8 cellular contexts compared by ENCODE assay signal in genomic region chr2:24359129-24359528, GRCh38. TPM values are rescaled to one million over a fixed set of nuclear protein-coding genes. Genes with fewer than 3 reads are reported as not detected.
DNase-seq lines count a peak whose midpoint lies in the region; ATAC-seq and TF ChIP-seq lines count a peak whose summit lies in the region.

No MANE protein-coding gene starts in this region.

- intact Hi-C loops in OCI-LY7 (cut with micrococcal nuclease; ENCODE audit: unreplicated experiment): no loop called here

- CTCF ChIA-PET in OCI-LY7 (lab: Charles Lee; ENCODE audit: unreplicated experiment): interaction anchor here (1.1 kb wide), 1 partner anchor 31 kb away, joined by 3 read pairs; no protein-coding TSS in a partner anchor

- H4K20me1 ChIP-seq in OCI-LY7 (ENCODE audit: insufficient read depth, low read length): peaks cover 18% of the 10 kb centered on the region; the same call in 1 of the 2 replicates

- H4K8ac ChIP-seq in trophoblast cell (ENCODE audit: low read depth, low read length): no peak overlapping the region

- H2BK12ac ChIP-seq in trophoblast cell (ENCODE audit: low read length): no peak overlapping the region

- H2AFZ ChIP-seq in OCI-LY7 (ENCODE audit: low read length) (peak overlapping the region; percentile 99; the same call in 1 of the 2 replicates), trophoblast cell (ENCODE audit: insufficient read depth, low read length, poor library complexity) (no peak overlapping the region)

- H3K27me3 ChIP-seq in trophoblast cell (ENCODE audit: insufficient read depth, low read length) (no peaks in the 10 kb centered on the region), H7 (ENCODE audit: control insufficient read depth, insufficient read depth, low read length) (peaks cover 8% of the 10 kb centered on the region; the same call in 1 of the 2 replicates)

- H3K4me3 ChIP-seq in OCI-LY7 (ENCODE audit: low read depth, low read length, poor library complexity, severe bottlenecking) (peak overlapping the region; percentile 91), trophoblast cell (ENCODE audit: low read depth, low read length) (no peak overlapping the region), H7 (ENCODE audit: insufficient read depth, low read depth, low read length) (no peak overlapping the region)

- no peaks in the 10 kb centered on the region for H3K9me3 ChIP-seq in ES-I3 (ENCODE audit: control insufficient read depth, insufficient read depth, low read length)
- H3K9me3 ChIP-seq in OCI-LY7 (ENCODE audit: low read length): no peaks in the 10 kb centered on the region
- H3K9me3 ChIP-seq in trophoblast cell (ENCODE audit: insufficient read depth, low read depth, low read length): no peaks in the 10 kb centered on the region

- POLR2A ChIA-PET in OCI-LY7 (lab: Charles Lee): interaction anchor here (0.5 to 2.5 kb wide), 15 partner anchors 9 to 1024 kb away, joined by 3 to 9 read pairs (median 3); no protein-coding TSS in a partner anchor

- no CpG with 5 or more reads among the region's 9 CpGs for WGBS in trophoblast cell (ENCODE audit: extremely low coverage, insufficient coverage, insufficient read length)

- H2BK120ac ChIP-seq in trophoblast cell (ENCODE audit: insufficient read depth, low read length, poor library complexity): no peak overlapping the region

- no peak overlapping the region for H4K12ac ChIP-seq in trophoblast cell (ENCODE audit: low read depth, low read length)

- H3K9me2 ChIP-seq in OCI-LY7 (ENCODE audit: insufficient read depth, low read length): no peaks in the 10 kb centered on the region

- H3K27ac ChIP-seq in OCI-LY7 (ENCODE audit: low read depth, low read length, poor library complexity, severe bottlenecking) (no peak overlapping the region), epithelial cell of prostate (peak overlapping the region; percentile 83), trophoblast cell (ENCODE audit: low read depth, low read length) (no peak overlapping the region)

- H3K4me2 ChIP-seq in OCI-LY7 (ENCODE audit: low read length): peak overlapping the region; percentile 91
- H3K4me2 ChIP-seq in trophoblast cell (ENCODE audit: low read length): peak overlapping the region; percentile 100

- H2AK5ac ChIP-seq in trophoblast cell (ENCODE audit: low read length): no peak overlapping the region

- no peak overlapping the region for H3K23ac ChIP-seq in trophoblast cell (ENCODE audit: low read length)

- peaks cover 13% of the 10 kb centered on the region for H3K79me1 ChIP-seq in trophoblast cell (ENCODE audit: low read length)

- ATAC-seq in HG02623 (IDR thresholded peaks at IDR 0.05; ENCODE audit: unreplicated experiment) (no peak), HG03520 (IDR thresholded peaks at IDR 0.05; ENCODE audit: unreplicated experiment) (no peak)

- H3K4me1 ChIP-seq in ES-I3 (ENCODE audit: insufficient read depth, low read length) (no peaks in the 10 kb centered on the region), OCI-LY7 (ENCODE audit: insufficient read depth, low read length, poor library complexity, severe bottlenecking) (peaks cover 30% of the 10 kb centered on the region), trophoblast cell (ENCODE audit: control insufficient read depth in 1 of 2, insufficient read depth in 2 of 2, low read length in 2 of 2) (peaks cover 3 to 6% of the 10 kb centered on the region in 2 experiments)

- no peak overlapping the region for H3K14ac ChIP-seq in trophoblast cell (ENCODE audit: low read length)

- TSS peak; percentile 60 for BruUV-seq in OCI-LY7 (replicated peaks; lab: Mats Ljungman, UMichigan)

- H3K79me2 ChIP-seq in OCI-LY7 (ENCODE audit: insufficient read depth, low read depth, low read length) (peaks cover 52% of the 10 kb centered on the region), trophoblast cell (ENCODE audit: control insufficient read depth, insufficient read depth, low read length, poor library complexity) (peaks cover 10% of the 10 kb centered on the region)

- DNase-seq in OCI-LY7 (ENCODE audit: low spot score) (no peak), epithelial cell of prostate (ENCODE audit: low read depth, low spot score) (no peak), trophoblast cell (no peak), H7 (no peak), HCEC 1CT (no peak)

- no peaks in the 10 kb centered on the region for H3K36me3 ChIP-seq in ES-I3 (ENCODE audit: insufficient read depth, low read length)
- H3K36me3 ChIP-seq in OCI-LY7 (ENCODE audit: insufficient read depth, low read length): peaks cover 5% of the 10 kb centered on the region; the same call in 1 of the 2 replicates
- no peaks in the 10 kb centered on the region for H3K36me3 ChIP-seq in trophoblast cell (ENCODE audit: control insufficient read depth in 1 of 2, insufficient read depth in 2 of 2, low read length in 2 of 2)
- H3K36me3 ChIP-seq in H7 (replicated peaks; ENCODE audit: control insufficient read depth, insufficient read depth, low read length): no peaks in the 10 kb centered on the region

- H3K9ac ChIP-seq in ES-I3 (ENCODE audit: low read depth, low read length) (peak overlapping the region; percentile 88; the same call in 1 of the 2 replicates), trophoblast cell (ENCODE audit: low read length) (no peak overlapping the region)

- no peak overlapping the region for H2BK5ac ChIP-seq in trophoblast cell (ENCODE audit: low read depth, low read length, poor library complexity)

- H3K18ac ChIP-seq in trophoblast cell (ENCODE audit: low read length): no peak overlapping the region

- H3K4ac ChIP-seq in trophoblast cell (ENCODE audit: low read depth, low read length): no peak overlapping the region

- TF ChIP-seq CTCF in OCI-LY7 (conservative IDR thresholded peaks at IDR 0.05; ENCODE audit: low read length): no peak

- H4K91ac ChIP-seq in trophoblast cell (ENCODE audit: low read depth, low read length): no peak overlapping the region

RNA-seq across cellular contexts. Expression of gene ITSN2, which starts 1.2 kb away (rescaled TPM):
- 25.4 and 28.8 TPM in 2 replicates for total RNA-seq in OCI-LY7 (2014; rRNA removed; shearing (Covaris generic))
- 64.2 and 65.7 TPM in 2 replicates for total RNA-seq in OCI-LY7 (2022)
- 15.1 and 15.6 TPM in 2 replicates for polyA plus RNA-seq in trophoblast cell (2013)
- total RNA-seq in H7 (2014; rRNA removed; shearing (Covaris generic)): 10.3 and 14.4 TPM in 2 replicates
